Comparison of ENCODE assay signal across 2 cellular contexts in genomic region chr5:180586870-180587269, GRCh38.
TF ChIP-seq lines count a peak whose summit lies in the region.

No MANE protein-coding gene starts in this region.

TF ChIP-seq in IMR-90, 13 proteins besides CTCF, POLR2A, EP300 and RAD21:
- TF ChIP-seq MAFK (IDR thresholded peaks at IDR 0.05; ENCODE audit: low read depth, low read length) (no peak), MAZ (IDR thresholded peaks at IDR 0.05; ENCODE audit: borderline replicate concordance, low read depth, low read length) (no peak), CEBPB (IDR thresholded peaks at IDR 0.05; ENCODE audit: low read depth, low read length) (peak; percentile 60)
TF ChIP-seq in IMR-90: peak in this region for 1.

TF ChIP-seq in K562, 482 proteins besides CTCF, POLR2A, EP300 and RAD21:
- no peak for TF ChIP-seq ZNF197 (CRISPR knock-in tag; IDR thresholded peaks at IDR 0.05; ENCODE audit: low read depth)
- TF ChIP-seq NFE2L1 (tag; IDR thresholded peaks at IDR 0.05; ENCODE audit: borderline replicate concordance, low read depth), result no peak
- TF ChIP-seq PREB (CRISPR knock-in tag; IDR thresholded peaks at IDR 0.05), result no peak
- TF ChIP-seq STAT6 (CRISPR knock-in tag; IDR thresholded peaks at IDR 0.05), result no peak
- peak; percentile 59 for TF ChIP-seq ATF3 (IDR thresholded peaks at IDR 0.05)
- TF ChIP-seq ATF3 (CRISPR knock-in tag; conservative IDR thresholded peaks at IDR 0.05), result no peak
- peak; percentile 62 for TF ChIP-seq CEBPB (tag; IDR thresholded peaks at IDR 0.05)
